ENCODE assay signal across 10 cellular contexts in genomic region chr14:85534435-85534834, GRCh38. TPM values are rescaled to one million over a fixed set of nuclear protein-coding genes. Genes with fewer than 3 reads are reported as not detected.
DNase-seq lines count a peak whose midpoint lies in the region; FAIRE-seq and TF ChIP-seq lines count a peak whose summit lies in the region.
"Had no signal": no experiment of that assay in that cellular context is flagged by ENCODE, and none has a peak within 500 bp of the region (broad histone marks: within the 10 kb centered on the region; RNA-seq: fewer than 3 reads in every experiment).

No MANE protein-coding gene starts in this region.

- dilution Hi-C loops in keratinocyte (cut with MboI; ENCODE audit: extremely low pct_ligation_motif_present, low sequenced_read_pairs): no loop called here

- H3K36me3 ChIP-seq in breast epithelium: no peaks in the 10 kb centered on the region
- peaks cover 0 to 8% of the 10 kb centered on the region in 2 experiments for H3K36me3 ChIP-seq in keratinocyte (ENCODE audit: control insufficient read depth in 2 of 2, extremely low read depth in 1 of 2, insufficient read depth in 2 of 2, low read length in 2 of 2)
- no peaks in the 10 kb centered on the region for H3K36me3 ChIP-seq in subcutaneous abdominal adipose tissue (ENCODE audit: control insufficient read depth in 5 of 5, insufficient read depth in 5 of 5, low read length in 5 of 5)
- H3K36me3 ChIP-seq: adrenal gland had no signal

- peak overlapping the region; percentile 88 for H3K9ac ChIP-seq in keratinocyte (ENCODE audit: control insufficient read depth, extremely low read depth, insufficient read depth, low read length)
- H3K9ac ChIP-seq in subcutaneous abdominal adipose tissue (ENCODE audit: low read length in 5 of 5): peak overlapping the region in 1 of 5 donors; percentile 49

- peaks cover 2% of the 10 kb centered on the region for H4K20me1 ChIP-seq in keratinocyte (ENCODE audit: control insufficient read depth, extremely low read depth, insufficient read depth, low read length)

- no peaks in the 10 kb centered on the region for H3K9me3 ChIP-seq in breast epithelium
- H3K9me3 ChIP-seq in keratinocyte (ENCODE audit: control insufficient read depth, low read depth, low read length): no peaks in the 10 kb centered on the region
- H3K9me3 ChIP-seq in subcutaneous abdominal adipose tissue (ENCODE audit: control insufficient read depth in 5 of 5, low read length in 5 of 5): no peaks in the 10 kb centered on the region
- H3K9me3 ChIP-seq: adrenal gland had no signal

- H3K4me3 ChIP-seq in breast epithelium (peak overlapping the region; percentile 62 to 80 (median 66)), keratinocyte (ENCODE audit: control insufficient read depth in 2 of 3, extremely low read depth in 1 of 3, insufficient read depth in 2 of 3, low read depth in 1 of 3, low read length in 3 of 3) (peak overlapping the region; percentile 72 to 85 (median 85)), subcutaneous abdominal adipose tissue (ENCODE audit: low read depth in 1 of 5, low read length in 5 of 5) (peak overlapping the region; percentile 70 to 86 (median 76))

- TF ChIP-seq CTCF in breast epithelium (IDR thresholded peaks at IDR 0.05): no peak
- TF ChIP-seq CTCF in keratinocyte (optimal IDR thresholded peaks at IDR 0.05 in 1 of 3, IDR thresholded peaks at IDR 0.05 in 1 of 3, conservative IDR thresholded peaks at IDR 0.05 in 1 of 3; ENCODE audit: extremely low read depth in 1 of 3, insufficient read depth in 2 of 3, low read length in 3 of 3): no peak

- intact Hi-C loops in breast epithelium (cut with DNase I; ENCODE audit: low total_unique reads): loop anchor here (5.0 kb wide), 1 partner anchor 1932 kb away; no protein-coding TSS in a partner anchor

- H3K4me2 ChIP-seq in keratinocyte (ENCODE audit: control insufficient read depth, extremely low read depth, insufficient read depth, low read depth, low read length): peak overlapping the region; percentile 72

- H3K27me3 ChIP-seq in breast epithelium (peaks cover 0 to 48% of the 10 kb centered on the region in 2 donors), keratinocyte (ENCODE audit: control insufficient read depth, extremely low read depth, insufficient read depth, low read length) (no peaks in the 10 kb centered on the region), subcutaneous abdominal adipose tissue (ENCODE audit: control insufficient read depth in 5 of 5, insufficient read depth in 4 of 5, low read length in 5 of 5) (peaks cover 0 to 19% (median 5%) of the 10 kb centered on the region in 5 donors)

- no peak for TF ChIP-seq POLR2A in breast epithelium (IDR thresholded peaks at IDR 0.05)

- FAIRE-seq in keratinocyte (lab: Jason Lieb, UNC): no peak
- FAIRE-seq: A204.1 had no signal

- H3K27ac ChIP-seq in breast epithelium (peak overlapping the region in 1 of 2 donors; percentile 6), keratinocyte (ENCODE audit: control insufficient read depth, insufficient read depth, low read length) (peak overlapping the region; percentile 86), subcutaneous abdominal adipose tissue (ENCODE audit: low read depth, low read length) (no peak overlapping the region)

- no peaks in the 10 kb centered on the region for H3K9me1 ChIP-seq in keratinocyte (ENCODE audit: control insufficient read depth, extremely low read depth, insufficient read depth, low read length)

- H3K4me1 ChIP-seq in breast epithelium: no peaks in the 10 kb centered on the region
- H3K4me1 ChIP-seq in keratinocyte (ENCODE audit: control insufficient read depth, extremely low read depth, insufficient read depth, low read length): peaks cover 15% of the 10 kb centered on the region
- peaks cover 10 to 65% (median 62%) of the 10 kb centered on the region in 5 donors for H3K4me1 ChIP-seq in subcutaneous abdominal adipose tissue (ENCODE audit: control insufficient read depth in 5 of 5, insufficient read depth in 5 of 5, low read length in 5 of 5)

- H3K79me2 ChIP-seq in keratinocyte (ENCODE audit: control insufficient read depth, insufficient read depth, low read length): peaks cover 85% of the 10 kb centered on the region

- DNase-seq in DMS79 treated with DMSO at 0.1 percent for 48 hours (lab: John Stamatoyannopoulos, UW) (peak; percentile 78), DMS79 (lab: John Stamatoyannopoulos, UW) (no peak), breast epithelium (ENCODE audit: low spot score in 2 of 2) (no peak), keratinocyte (ENCODE audit: low read depth, low spot score) (no peak), islet precursor cell (no peak), mesenteric fat pad (ENCODE audit: low spot score) (no peak), iPS-NIHi7 (ENCODE audit: extremely low spot score) (no peak)

- H2AFZ ChIP-seq in keratinocyte (ENCODE audit: control insufficient read depth, low read length): peak overlapping the region; percentile 64

RNA-seq across cellular contexts. Expression of gene FLRT2, which starts 4.5 kb away (rescaled TPM):
- total RNA-seq in breast epithelium (10 to 100 TPM in 2 of 3 donors, 1 to 10 TPM in 1; 5.2 to 12.6 (median 10.5) TPM), mesenteric fat pad (20.0 TPM)
- 49.3 to 74.4 TPM (median 69.2 TPM) in 3 replicates for polyA plus RNA-seq in keratinocyte
- polyA plus RNA-seq in keratinocyte (2011; ENCODE audit: low read depth): 55.8 TPM
- 22.2 and 23.3 TPM in 2 replicates for polyA plus RNA-seq in keratinocyte (2011; cell fraction: cytosol; rRNA removed)
- 229 and 258 TPM in 2 replicates for polyA plus RNA-seq in keratinocyte (2011; cell fraction: nucleus; rRNA removed)
- polyA plus RNA-seq in keratinocyte (2012; ENCODE audit: low replicate concordance): 29.4 and 43.2 TPM in 2 replicates
- 63.4 to 138 TPM (median 138 TPM) in 3 replicates for polyA minus RNA-seq in keratinocyte
- 50.3 TPM for polyA minus RNA-seq in keratinocyte (2011; cell fraction: cytosol; rRNA and poly(A)+ RNA removed)
- polyA minus RNA-seq in keratinocyte (2011; cell fraction: nucleus; rRNA and poly(A)+ RNA removed): 292 and 345 TPM in 2 replicates
